ENCODE assay signal across 1 cellular context in the genomic region with DNA sequence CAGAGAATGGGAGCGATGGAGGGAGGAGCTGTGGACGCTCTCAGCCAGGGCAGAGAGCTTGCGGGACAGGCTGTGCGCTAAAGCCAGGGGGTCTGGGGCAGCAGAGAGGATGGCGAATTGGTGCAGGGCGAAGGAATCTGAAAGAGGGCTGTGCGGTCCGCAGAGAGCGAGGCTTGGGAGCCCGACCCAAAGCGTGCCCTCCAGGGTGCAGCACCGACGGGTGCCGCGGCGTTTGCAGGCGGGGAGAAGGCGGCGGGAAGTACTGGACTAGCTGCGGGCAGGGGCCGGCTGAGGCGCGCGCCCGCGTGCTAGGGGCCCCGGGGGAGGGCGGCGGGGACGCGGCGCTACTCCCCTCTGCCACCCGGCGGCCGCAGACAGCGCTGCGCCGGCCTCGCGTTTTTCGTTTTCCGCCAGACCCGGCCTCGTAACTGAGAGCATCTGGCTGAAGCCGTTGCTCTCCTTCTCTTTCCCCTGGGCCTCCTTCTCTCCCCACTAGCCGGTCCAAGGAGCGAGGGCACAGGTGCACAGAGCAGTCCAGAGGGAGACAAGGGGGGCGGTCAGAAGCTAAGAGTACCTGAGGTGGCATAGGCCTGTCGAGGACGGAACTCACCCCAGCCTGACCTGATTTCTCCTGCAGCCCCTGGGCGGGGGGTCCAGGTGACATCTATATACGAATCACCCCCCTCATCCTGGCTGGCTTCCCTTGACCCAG.
TF ChIP-seq lines count a peak whose summit lies in the region.

No MANE protein-coding gene starts in this region.

TF ChIP-seq in HepG2, 621 proteins besides CTCF, POLR2A, EP300 and RAD21 (continued from another document and continues in another):
- no peak for TF ChIP-seq ZNF713 (CRISPR knock-in tag; IDR thresholded peaks at IDR 0.05)
- no peak for TF ChIP-seq ZNF792 (CRISPR knock-in tag; IDR thresholded peaks at IDR 0.05)
- TF ChIP-seq SRSF9 (IDR thresholded peaks at IDR 0.05; ENCODE audit: borderline replicate concordance, insufficient read depth, low read depth, low read length, poor library complexity, severe bottlenecking): no peak
- TF ChIP-seq RBFOX2 (IDR thresholded peaks at IDR 0.05; ENCODE audit: low read depth, low read length): no peak
- TF ChIP-seq KAT2B (IDR thresholded peaks at IDR 0.05; ENCODE audit: borderline replicate concordance, low read depth, low read length): no peak
- no peak for TF ChIP-seq GLI4 (CRISPR knock-in tag; IDR thresholded peaks at IDR 0.05; ENCODE audit: borderline replicate concordance)
- no peak for TF ChIP-seq HCFC1 (IDR thresholded peaks at IDR 0.05; ENCODE audit: low read depth, low read length)
- TF ChIP-seq RARA (CRISPR knock-in tag; IDR thresholded peaks at IDR 0.05): no peak
- TF ChIP-seq, protein P1, sequence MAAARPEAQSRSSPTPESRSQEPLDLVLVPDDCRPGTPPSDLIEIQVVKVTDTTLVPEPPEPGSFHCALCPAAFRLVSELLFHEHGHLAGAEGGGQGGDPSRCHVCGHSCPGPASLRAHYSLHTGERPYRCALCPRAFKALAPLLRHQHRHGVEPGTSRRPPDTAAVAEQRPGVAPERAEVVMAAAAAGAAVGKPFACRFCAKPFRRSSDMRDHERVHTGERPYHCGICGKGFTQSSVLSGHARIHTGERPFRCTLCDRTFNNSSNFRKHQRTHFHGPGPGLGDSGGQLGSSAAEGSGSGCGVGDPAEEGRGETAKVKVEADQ (CRISPR knock-in tag; IDR thresholded peaks at IDR 0.05; ENCODE audit: borderline replicate concordance): no peak
- TF ChIP-seq TAF15 (IDR thresholded peaks at IDR 0.05; ENCODE audit: low read depth, low read length, poor library complexity, severe bottlenecking): no peak
- no peak for TF ChIP-seq BRCA1 (CRISPR knock-in tag; IDR thresholded peaks at IDR 0.05)
- TF ChIP-seq ZFP37 (CRISPR knock-in tag; IDR thresholded peaks at IDR 0.05; ENCODE audit: borderline replicate concordance): no peak
- no peak for TF ChIP-seq HNF4A (CRISPR knock-in tag; IDR thresholded peaks at IDR 0.05)
- TF ChIP-seq ZNF251 (CRISPR knock-in tag; IDR thresholded peaks at IDR 0.05): no peak
- no peak for TF ChIP-seq ZNF720 (CRISPR knock-in tag; IDR thresholded peaks at IDR 0.05)
- TF ChIP-seq, protein P2, sequence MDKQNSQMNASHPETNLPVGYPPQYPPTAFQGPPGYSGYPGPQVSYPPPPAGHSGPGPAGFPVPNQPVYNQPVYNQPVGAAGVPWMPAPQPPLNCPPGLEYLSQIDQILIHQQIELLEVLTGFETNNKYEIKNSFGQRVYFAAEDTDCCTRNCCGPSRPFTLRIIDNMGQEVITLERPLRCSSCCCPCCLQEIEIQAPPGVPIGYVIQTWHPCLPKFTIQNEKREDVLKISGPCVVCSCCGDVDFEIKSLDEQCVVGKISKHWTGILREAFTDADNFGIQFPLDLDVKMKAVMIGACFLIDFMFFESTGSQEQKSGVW (CRISPR knock-in tag; IDR thresholded peaks at IDR 0.05; ENCODE audit: borderline replicate concordance): no peak
- no peak for TF ChIP-seq ARNT (IDR thresholded peaks at IDR 0.05)
- no peak for TF ChIP-seq FOXP1 (IDR thresholded peaks at IDR 0.05)
- no peak for TF ChIP-seq FOXP1 (CRISPR knock-in tag; IDR thresholded peaks at IDR 0.05)
- TF ChIP-seq MEIS2 (CRISPR knock-in tag; IDR thresholded peaks at IDR 0.05): 0 out of 2 replicates have a peak, but pooled peaks have one; percentile 34
- TF ChIP-seq, protein P3, sequence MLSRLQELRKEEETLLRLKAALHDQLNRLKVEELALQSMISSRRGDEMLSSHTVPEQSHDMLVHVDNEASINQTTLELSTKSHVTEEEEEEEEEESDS (CRISPR knock-in tag; IDR thresholded peaks at IDR 0.05; ENCODE audit: borderline replicate concordance): 0 out of 2 replicates have a peak, but pooled peaks have one; percentile 43
- TF ChIP-seq, protein P4, sequence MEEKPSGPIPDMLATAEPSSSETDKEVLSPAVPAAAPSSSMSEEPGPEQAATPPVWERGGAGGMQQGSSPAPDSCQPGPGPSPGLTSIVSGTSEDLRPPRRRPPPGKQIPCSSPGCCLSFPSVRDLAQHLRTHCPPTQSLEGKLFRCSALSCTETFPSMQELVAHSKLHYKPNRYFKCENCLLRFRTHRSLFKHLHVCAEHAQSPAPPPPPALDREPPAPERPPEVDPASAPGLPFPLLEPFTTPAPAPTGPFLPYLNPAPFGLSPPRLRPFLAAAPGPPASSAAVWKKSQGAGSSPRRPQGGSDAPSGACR (CRISPR knock-in tag; IDR thresholded peaks at IDR 0.05): peak; percentile 59; the same call in 1 of the 2 replicates
- no peak for TF ChIP-seq ZNF747 (CRISPR knock-in tag; IDR thresholded peaks at IDR 0.05; ENCODE audit: borderline replicate concordance)
- TF ChIP-seq ZNF75D (CRISPR knock-in tag; IDR thresholded peaks at IDR 0.05; ENCODE audit: borderline replicate concordance): no peak
- TF ChIP-seq SAFB2 (CRISPR knock-in tag; IDR thresholded peaks at IDR 0.05; ENCODE audit: borderline replicate concordance, low read depth): no peak
- no peak for TF ChIP-seq ZNF772 (CRISPR knock-in tag; IDR thresholded peaks at IDR 0.05)
- TF ChIP-seq ONECUT2 (CRISPR knock-in tag; IDR thresholded peaks at IDR 0.05): no peak
- no peak for TF ChIP-seq SNAI1 (CRISPR knock-in tag; IDR thresholded peaks at IDR 0.05; ENCODE audit: borderline replicate concordance)
- TF ChIP-seq IRF2 (CRISPR knock-in tag; IDR thresholded peaks at IDR 0.05): no peak
- no peak for TF ChIP-seq ZNF260 (CRISPR knock-in tag; IDR thresholded peaks at IDR 0.05; ENCODE audit: borderline replicate concordance, low read depth)
- TF ChIP-seq ZNF564 (CRISPR knock-in tag; IDR thresholded peaks at IDR 0.05): no peak
- TF ChIP-seq MAZ (IDR thresholded peaks at IDR 0.05; ENCODE audit: borderline replicate concordance, low read depth, low read length): peak; percentile 31; the same call in 1 of the 2 replicates
- TF ChIP-seq MAZ (CRISPR knock-in tag; IDR thresholded peaks at IDR 0.05; ENCODE audit: low read depth): 0 out of 2 replicates have a peak, but pooled peaks have one; percentile 34
- TF ChIP-seq, protein P5, sequence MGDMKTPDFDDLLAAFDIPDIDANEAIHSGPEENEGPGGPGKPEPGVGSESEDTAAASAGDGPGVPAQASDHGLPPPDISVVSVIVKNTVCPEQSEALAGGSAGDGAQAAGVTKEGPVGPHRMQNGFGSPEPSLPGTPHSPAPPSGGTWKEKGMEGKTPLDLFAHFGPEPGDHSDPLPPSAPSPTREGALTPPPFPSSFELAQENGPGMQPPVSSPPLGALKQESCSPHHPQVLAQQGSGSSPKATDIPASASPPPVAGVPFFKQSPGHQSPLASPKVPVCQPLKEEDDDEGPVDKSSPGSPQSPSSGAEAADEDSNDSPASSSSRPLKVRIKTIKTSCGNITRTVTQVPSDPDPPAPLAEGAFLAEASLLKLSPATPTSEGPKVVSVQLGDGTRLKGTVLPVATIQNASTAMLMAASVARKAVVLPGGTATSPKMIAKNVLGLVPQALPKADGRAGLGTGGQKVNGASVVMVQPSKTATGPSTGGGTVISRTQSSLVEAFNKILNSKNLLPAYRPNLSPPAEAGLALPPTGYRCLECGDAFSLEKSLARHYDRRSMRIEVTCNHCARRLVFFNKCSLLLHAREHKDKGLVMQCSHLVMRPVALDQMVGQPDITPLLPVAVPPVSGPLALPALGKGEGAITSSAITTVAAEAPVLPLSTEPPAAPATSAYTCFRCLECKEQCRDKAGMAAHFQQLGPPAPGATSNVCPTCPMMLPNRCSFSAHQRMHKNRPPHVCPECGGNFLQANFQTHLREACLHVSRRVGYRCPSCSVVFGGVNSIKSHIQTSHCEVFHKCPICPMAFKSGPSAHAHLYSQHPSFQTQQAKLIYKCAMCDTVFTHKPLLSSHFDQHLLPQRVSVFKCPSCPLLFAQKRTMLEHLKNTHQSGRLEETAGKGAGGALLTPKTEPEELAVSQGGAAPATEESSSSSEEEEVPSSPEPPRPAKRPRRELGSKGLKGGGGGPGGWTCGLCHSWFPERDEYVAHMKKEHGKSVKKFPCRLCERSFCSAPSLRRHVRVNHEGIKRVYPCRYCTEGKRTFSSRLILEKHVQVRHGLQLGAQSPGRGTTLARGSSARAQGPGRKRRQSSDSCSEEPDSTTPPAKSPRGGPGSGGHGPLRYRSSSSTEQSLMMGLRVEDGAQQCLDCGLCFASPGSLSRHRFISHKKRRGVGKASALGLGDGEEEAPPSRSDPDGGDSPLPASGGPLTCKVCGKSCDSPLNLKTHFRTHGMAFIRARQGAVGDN (CRISPR knock-in tag; IDR thresholded peaks at IDR 0.05): peak; percentile 64
- no peak for TF ChIP-seq ZBTB1 (CRISPR knock-in tag; IDR thresholded peaks at IDR 0.05; ENCODE audit: borderline replicate concordance)
- TF ChIP-seq NCOA1 (CRISPR knock-in tag; IDR thresholded peaks at IDR 0.05): peak; percentile 63; the same call in 1 of the 2 replicates
- TF ChIP-seq, protein P6, sequence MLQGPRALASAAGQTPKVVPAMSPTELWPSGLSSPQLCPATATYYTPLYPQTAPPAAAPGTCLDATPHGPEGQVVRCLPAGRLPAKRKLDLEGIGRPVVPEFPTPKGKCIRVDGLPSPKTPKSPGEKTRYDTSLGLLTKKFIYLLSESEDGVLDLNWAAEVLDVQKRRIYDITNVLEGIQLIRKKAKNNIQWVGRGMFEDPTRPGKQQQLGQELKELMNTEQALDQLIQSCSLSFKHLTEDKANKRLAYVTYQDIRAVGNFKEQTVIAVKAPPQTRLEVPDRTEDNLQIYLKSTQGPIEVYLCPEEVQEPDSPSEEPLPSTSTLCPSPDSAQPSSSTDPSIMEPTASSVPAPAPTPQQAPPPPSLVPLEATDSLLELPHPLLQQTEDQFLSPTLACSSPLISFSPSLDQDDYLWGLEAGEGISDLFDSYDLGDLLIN (CRISPR knock-in tag; IDR thresholded peaks at IDR 0.05; ENCODE audit: borderline replicate concordance): no peak
- TF ChIP-seq MYNN (CRISPR knock-in tag; IDR thresholded peaks at IDR 0.05; ENCODE audit: low read depth): no peak
- no peak for TF ChIP-seq SUZ12 (IDR thresholded peaks at IDR 0.05; ENCODE audit: low read depth, low read length)
- TF ChIP-seq FLYWCH1 (CRISPR knock-in tag; IDR thresholded peaks at IDR 0.05): no peak
- no peak for TF ChIP-seq IKZF1 (IDR thresholded peaks at IDR 0.05)
- TF ChIP-seq ZNF768 (CRISPR knock-in tag; IDR thresholded peaks at IDR 0.05): peak; percentile 10; the same call in 1 of the 2 replicates
- TF ChIP-seq IRX3 (CRISPR knock-in tag; IDR thresholded peaks at IDR 0.05; ENCODE audit: borderline replicate concordance, low read depth): no peak
- no peak for TF ChIP-seq TEAD2 (CRISPR knock-in tag; IDR thresholded peaks at IDR 0.05)
- peak; percentile 30; the same call in 1 of the 2 replicates for TF ChIP-seq ZFY (CRISPR knock-in tag; IDR thresholded peaks at IDR 0.05)
- TF ChIP-seq, protein P7, sequence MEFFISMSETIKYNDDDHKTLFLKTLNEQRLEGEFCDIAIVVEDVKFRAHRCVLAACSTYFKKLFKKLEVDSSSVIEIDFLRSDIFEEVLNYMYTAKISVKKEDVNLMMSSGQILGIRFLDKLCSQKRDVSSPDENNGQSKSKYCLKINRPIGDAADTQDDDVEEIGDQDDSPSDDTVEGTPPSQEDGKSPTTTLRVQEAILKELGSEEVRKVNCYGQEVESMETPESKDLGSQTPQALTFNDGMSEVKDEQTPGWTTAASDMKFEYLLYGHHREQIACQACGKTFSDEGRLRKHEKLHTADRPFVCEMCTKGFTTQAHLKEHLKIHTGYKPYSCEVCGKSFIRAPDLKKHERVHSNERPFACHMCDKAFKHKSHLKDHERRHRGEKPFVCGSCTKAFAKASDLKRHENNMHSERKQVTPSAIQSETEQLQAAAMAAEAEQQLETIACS (CRISPR knock-in tag; IDR thresholded peaks at IDR 0.05): peak; percentile 98
- no peak for TF ChIP-seq MIER2 (CRISPR knock-in tag; IDR thresholded peaks at IDR 0.05)
- no peak for TF ChIP-seq CREB1 (IDR thresholded peaks at IDR 0.05)
- no peak for TF ChIP-seq CREB1 (CRISPR knock-in tag; IDR thresholded peaks at IDR 0.05)
- TF ChIP-seq, protein P8, sequence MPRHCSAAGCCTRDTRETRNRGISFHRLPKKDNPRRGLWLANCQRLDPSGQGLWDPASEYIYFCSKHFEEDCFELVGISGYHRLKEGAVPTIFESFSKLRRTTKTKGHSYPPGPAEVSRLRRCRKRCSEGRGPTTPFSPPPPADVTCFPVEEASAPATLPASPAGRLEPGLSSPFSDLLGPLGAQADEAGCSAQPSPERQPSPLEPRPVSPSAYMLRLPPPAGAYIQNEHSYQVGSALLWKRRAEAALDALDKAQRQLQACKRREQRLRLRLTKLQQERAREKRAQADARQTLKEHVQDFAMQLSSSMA (CRISPR knock-in tag; IDR thresholded peaks at IDR 0.05): no peak
- TF ChIP-seq ZFP36 (IDR thresholded peaks at IDR 0.05; ENCODE audit: borderline replicate concordance, low read depth, low read length, partially characterized antibody): no peak
